10 cellular contexts compared by ENCODE assay signal in the genomic region with DNA sequence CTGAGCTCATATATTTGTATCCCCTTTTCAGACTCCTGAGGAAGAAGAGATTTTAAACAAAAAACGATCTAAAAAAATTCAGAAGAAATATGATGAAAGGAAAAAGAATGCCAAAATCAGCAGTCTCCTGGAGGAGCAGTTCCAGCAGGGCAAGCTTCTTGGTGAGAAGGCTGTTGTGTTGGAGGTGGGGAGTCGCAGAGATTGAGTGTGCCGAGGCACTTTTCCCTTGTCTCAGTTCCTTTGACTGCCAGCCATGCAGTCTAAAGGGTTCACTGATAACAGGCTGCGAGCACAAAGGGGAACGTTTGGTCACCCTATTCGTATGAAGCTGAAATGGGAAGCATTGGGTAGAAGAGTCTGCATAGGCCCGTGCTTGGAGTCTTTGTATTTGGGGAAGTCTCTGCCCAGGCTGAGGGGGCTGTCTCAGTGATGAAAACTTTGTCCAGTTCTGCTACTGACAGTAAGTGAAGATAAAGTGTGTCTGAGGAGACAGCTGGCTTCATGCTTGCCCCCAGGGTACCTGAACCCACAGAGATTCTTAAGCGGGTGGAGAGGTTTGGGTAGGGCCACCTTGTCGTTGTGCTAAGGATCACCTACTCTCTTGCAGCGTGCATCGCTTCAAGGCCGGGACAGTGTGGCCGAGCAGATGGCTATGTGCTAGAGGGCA. TPM values are rescaled to one million over a fixed set of nuclear protein-coding genes. Genes with fewer than 3 reads are reported as not detected.
DNase-seq lines count a peak whose midpoint lies in the region; ATAC-seq and TF ChIP-seq lines count a peak whose summit lies in the region.
"Had no signal": no experiment of that assay in that cellular context is flagged by ENCODE, and none has a peak within 500 bp of the region (broad histone marks: within the 10 kb centered on the region; RNA-seq: fewer than 3 reads in every experiment).

No MANE protein-coding gene starts in this region.

- H3K79me2 ChIP-seq in Loucy (ENCODE audit: insufficient read depth, low read length) = peaks cover 65% of the 10 kb centered on the region

- TF ChIP-seq CTCF in GM06990 (IDR thresholded peaks at IDR 0.05; ENCODE audit: insufficient read depth, low read length, poor library complexity, severe bottlenecking) = no peak
- no peak for TF ChIP-seq CTCF in Loucy (conservative IDR thresholded peaks at IDR 0.05; ENCODE audit: low read length)
- no peak for TF ChIP-seq CTCF in astrocyte of the cerebellum (IDR thresholded peaks at IDR 0.05; ENCODE audit: low read depth, low read length, missing control alignments)
- no peak for TF ChIP-seq CTCF in neural crest cell (conservative IDR thresholded peaks at IDR 0.05)

- no peaks in the 10 kb centered on the region for H3F3A ChIP-seq in Loucy (ENCODE audit: low read depth)

- H3K9me3 ChIP-seq in Loucy (ENCODE audit: insufficient read depth, low read depth, low read length) = no peaks in the 10 kb centered on the region

- H3K4me3 Mint-ChIP-seq in neural crest cell = peak overlapping the region; percentile 90

- H3K36me3 ChIP-seq in GM06990 (ENCODE audit: control insufficient read depth, insufficient read depth, low read length) = peaks cover 28% of the 10 kb centered on the region
- peaks cover 50% of the 10 kb centered on the region for H3K36me3 ChIP-seq in Loucy (ENCODE audit: insufficient read depth, low read length)

- peak overlapping the region; percentile 98 for H3K9ac ChIP-seq in Loucy (ENCODE audit: low read depth, low read length, poor library complexity, severe bottlenecking)

- H3K4me2 ChIP-seq in Loucy (ENCODE audit: low read depth, low read length, poor library complexity, severe bottlenecking) = peak overlapping the region; percentile 98

- no peaks in the 10 kb centered on the region for H3K9me3 Mint-ChIP-seq in neural crest cell

- DNase-seq in GM06990 (ENCODE audit: extremely low read depth, insufficient read length) (no peak), astrocyte of the cerebellum (ENCODE audit: low read depth) (no peak), neural crest cell (ENCODE audit: low read depth, low spot score) (no peak), OCI-M2 (lab: John Stamatoyannopoulos, UW; ENCODE audit: unreplicated experiment) (no peak)
- DNase-seq: NCI-H1092 treated with DMSO at 0.1 percent for 48 hours, retina had no signal

- in situ Hi-C loops in astrocyte of the cerebellum (cut with HindIII; ENCODE audit: low sequenced_read_pairs) = no loop called here

- no peak overlapping the region for H2AFZ ChIP-seq in Loucy (ENCODE audit: low read length)

- H3K36me3 Mint-ChIP-seq in neural crest cell (ENCODE audit: low read depth) = peaks cover 38% of the 10 kb centered on the region

- H3K4me3 ChIP-seq in GM06990 (replicated peaks; ENCODE audit: low read depth, low read length) (peak overlapping the region; percentile 92), Loucy (ENCODE audit: low read length, poor library complexity, severe bottlenecking) (peak overlapping the region; percentile 98), astrocyte of the cerebellum (ENCODE audit: low read depth, low read length) (peak overlapping the region; percentile 86)

- no peak overlapping the region for H3K27ac Mint-ChIP-seq in neural crest cell (ENCODE audit: unreplicated experiment)

- H3K9me2 ChIP-seq in Loucy (replicated peaks; ENCODE audit: low read depth, low read length) = no peaks in the 10 kb centered on the region

- no peaks in the 10 kb centered on the region for H3K27me3 ChIP-seq in GM06990 (replicated peaks; ENCODE audit: control insufficient read depth, insufficient read depth, low read length)
- H3K27me3 ChIP-seq in Loucy (ENCODE audit: insufficient read depth, low read length, poor library complexity, severe bottlenecking) = peaks cover 14% of the 10 kb centered on the region

- no peaks in the 10 kb centered on the region for H3K27me3 Mint-ChIP-seq in neural crest cell (ENCODE audit: low read depth)

- peaks cover 48% of the 10 kb centered on the region for H4K20me1 ChIP-seq in Loucy (ENCODE audit: insufficient read depth, low read length, poor library complexity, severe bottlenecking)

- ATAC-seq in HG02763 (IDR thresholded peaks at IDR 0.05; ENCODE audit: unreplicated experiment) (no peak), HG03571 (IDR thresholded peaks at IDR 0.05; ENCODE audit: unreplicated experiment) (no peak)

- H3K4me1 ChIP-seq in Loucy (ENCODE audit: insufficient read depth, low read length, poor library complexity, severe bottlenecking) = peaks cover 22% of the 10 kb centered on the region

- H3K4me1 Mint-ChIP-seq in neural crest cell = peaks cover 41% of the 10 kb centered on the region

RNA-seq across cellular contexts. Expression of a gene that starts 2.8 kb away (rescaled TPM):
- 2,216 and 2,317 TPM in 2 replicates for total RNA-seq in neural crest cell

RNA-seq across cellular contexts. Expression of a gene that starts 9.9 kb away (rescaled TPM):
- 0.14 and 0.23 TPM in 2 replicates for total RNA-seq in neural crest cell

RNA-seq across cellular contexts. Expression of a gene that starts 22.1 kb away (rescaled TPM):
- 15.3 and 15.7 TPM in 2 replicates for total RNA-seq in neural crest cell

RNA-seq across cellular contexts. Expression of a gene that starts 29.0 kb away (rescaled TPM):
- total RNA-seq in neural crest cell = not detected in 2 replicates
- total RNA-seq: temporal lobe had no signal

RNA-seq across cellular contexts. Expression of a gene that starts 30.2 kb away (rescaled TPM):
- total RNA-seq in neural crest cell = 5.5 and 6.5 TPM in 2 replicates
